14 cellular contexts compared by ENCODE assay signal in genomic region chr5:153827407-153827806, GRCh38.
DNase-seq lines count a peak whose midpoint lies in the region; ATAC-seq and TF ChIP-seq lines count a peak whose summit lies in the region.
"Had no signal": no experiment of that assay in that cellular context is flagged by ENCODE, and none has a peak within 500 bp of the region (broad histone marks: within the 10 kb centered on the region; RNA-seq: fewer than 3 reads in every experiment).

No MANE protein-coding gene starts in this region.

- DNase-seq in AG04449 (ENCODE audit: low read depth, low spot score) (no peak), GM12864 (ENCODE audit: low read depth) (no peak), PC-3 (no peak), fibroblast of villous mesenchyme (ENCODE audit: low read depth) (no peak), uterus (no peak), occipital lobe (lab: John Stamatoyannopoulos, UW) (no peak), NCI-H2107 (lab: John Stamatoyannopoulos, UW) (no peak)
- DNase-seq: activated CD4-positive, alpha-beta T cell treated with anti-CD3 and anti-CD28 coated beads, Interleukin-2, amount 10 ng/mL, durations not matched to agents 7 days and 5 days; nephron progenitor cell; NK-92 treated with Interleukin-12 subunit alpha and Interleukin-12 subunit beta, amount 100 ng/mL, for 24 hours; stimulated activated CD4-positive, alpha-beta T cell treated with anti-CD3 and anti-CD28 coated beads, Interleukin-15, amount 100 ng/mL, for 24 hours; T-cell had no signal

- H3K9me3 ChIP-seq in PC-3 (ENCODE audit: low read length) (no peaks in the 10 kb centered on the region), uterus (no peaks in the 10 kb centered on the region)

- no peaks in the 10 kb centered on the region for H3K79me2 ChIP-seq in PC-3 (ENCODE audit: low read length)

- no peak overlapping the region for H3K4me2 ChIP-seq in PC-3 (ENCODE audit: low read length)

- ATAC-seq in PC-3 (no peak), GM18858 (IDR thresholded peaks at IDR 0.05; ENCODE audit: unreplicated experiment) (no peak)
- ATAC-seq: left lobe of liver, T-cell had no signal

- no peaks in the 10 kb centered on the region for H4K20me1 ChIP-seq in PC-3 (ENCODE audit: low read length)

- H3K27ac ChIP-seq in PC-3 (ENCODE audit: low read length), result no peak overlapping the region
- no peak overlapping the region for H3K27ac ChIP-seq in uterus

- no peak overlapping the region for H2AFZ ChIP-seq in PC-3 (ENCODE audit: low read length)

- no TSS peak for BruUV-seq in PC-3 (replicated peaks; lab: Mats Ljungman, UMichigan)

- no peak overlapping the region for H3K9ac ChIP-seq in PC-3 (ENCODE audit: low read length)

- intact Hi-C loops in PC-3 (cut with micrococcal nuclease) (no loop called here), uterus (cut with DNase I; ENCODE audit: low total_unique reads) (no loop called here)

- H3K27me3 ChIP-seq in PC-3 (ENCODE audit: low read length), result 0 out of 2 replicates have a peak, but pooled peaks cover under 1% of the 10 kb centered on the region
- H3K27me3 ChIP-seq in uterus, result no peaks in the 10 kb centered on the region

- CTCF ChIA-PET in AG04449 (lab: Yijun Ruan, JAX) (interaction anchor here (0.8 to 2.8 kb wide), 4 partner anchors 10 to 1267 kb away, joined by 3 to 19 read pairs (median 6); no protein-coding TSS in a partner anchor), PC-3 (lab: Charles Lee) (no interaction called here)

- no peaks in the 10 kb centered on the region for H3F3A ChIP-seq in PC-3 (ENCODE audit: low read length, unreplicated experiment)

- POLR2A ChIA-PET in AG04449 (lab: Yijun Ruan, JAX), result no interaction called here
- POLR2A ChIA-PET in PC-3 (lab: Charles Lee; ENCODE audit: unreplicated experiment), result interaction anchor here (0.6 kb wide), 1 partner anchor 799 kb away, joined by 5 read pairs; no protein-coding TSS in a partner anchor

- H3K4me1 ChIP-seq in PC-3 (ENCODE audit: insufficient read depth, low read length) (no peaks in the 10 kb centered on the region), uterus (no peaks in the 10 kb centered on the region)

- no peaks in the 10 kb centered on the region for H3K9me2 ChIP-seq in PC-3 (replicated peaks; ENCODE audit: low read length)

- TF ChIP-seq POLR2A in uterus (IDR thresholded peaks at IDR 0.05), result no peak

- TF ChIP-seq CTCF in AG04449 (IDR thresholded peaks at IDR 0.05; ENCODE audit: insufficient read depth, low read length, missing control alignments) (peak; percentile 26), GM12864 (IDR thresholded peaks at IDR 0.05; ENCODE audit: low read depth, low read length, missing control alignments) (peak; percentile 38), PC-3 (conservative IDR thresholded peaks at IDR 0.05; ENCODE audit: low read depth, low read length) (peak; percentile 21; the same call in 1 of the 2 replicates), fibroblast of villous mesenchyme (IDR thresholded peaks at IDR 0.05; ENCODE audit: insufficient read depth, low read depth, low read length) (peak; percentile 29), uterus (IDR thresholded peaks at IDR 0.05) (no peak)

- H3K36me3 ChIP-seq in PC-3 (ENCODE audit: low read depth, low read length) (no peaks in the 10 kb centered on the region), uterus (no peaks in the 10 kb centered on the region)

- H3K4me3 ChIP-seq in AG04449 (ENCODE audit: low read depth, low read length) (no peak overlapping the region), GM12864 (ENCODE audit: low read depth, low read length) (no peak overlapping the region), PC-3 (ENCODE audit: low read length) (no peak overlapping the region), fibroblast of villous mesenchyme (ENCODE audit: low read depth, low read length) (no peak overlapping the region), uterus (no peak overlapping the region)

Comparison
In these comparisons a context has a peak if more than half of its experiments do, and no peak if none do; other contexts are left out.
1. CTCF ChIP-seq: peak in AG04449 (single experiment), GM12864 (single experiment), PC-3 (single experiment) and fibroblast of villous mesenchyme (single experiment); none in uterus (0 of 4).